Comparison of ENCODE assay signal across 15 cellular contexts in the genomic region with DNA sequence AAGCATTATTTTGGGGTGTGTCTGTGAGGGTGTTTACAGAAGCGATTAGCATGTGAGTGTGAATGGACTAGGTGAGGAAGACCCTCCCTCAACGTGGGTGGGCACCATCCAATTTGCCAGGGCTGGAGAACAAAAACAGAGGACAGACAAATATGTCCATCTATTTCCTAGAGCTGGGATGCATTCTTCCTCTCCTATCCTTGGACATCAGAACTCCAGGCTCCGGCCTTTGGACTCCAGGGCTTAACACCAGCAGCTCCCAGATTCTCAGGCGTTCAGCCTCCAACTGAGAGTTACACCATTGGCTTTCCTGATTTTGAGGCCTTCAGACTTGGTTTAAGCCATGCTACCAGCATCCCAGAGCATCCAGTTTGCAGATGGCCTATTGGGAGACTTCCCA.
A peak's percentile ranks its signal among the peaks of the same experiment; 100 is the strongest.
DNase-seq lines count a peak whose midpoint lies in the region; ATAC-seq and TF ChIP-seq lines count a peak whose summit lies in the region.
"Had no signal": no experiment of that assay in that cellular context is flagged by ENCODE, and none has a peak within 500 bp of the region (broad histone marks: within the 10 kb centered on the region; RNA-seq: fewer than 3 reads in every experiment).

No MANE protein-coding gene starts in this region.

- H3K27ac Mint-ChIP-seq in activated CD8-positive, alpha-beta T cell treated with anti-CD3 and anti-CD28 coated beads for 36 hours, result no peak overlapping the region
- H3K27ac Mint-ChIP-seq: CD4-positive, alpha-beta T cell; GM23338; HFFc6; IgD-negative memory B cell had no signal

- peak; percentile 29 for DNase-seq in DMS53 (lab: John Stamatoyannopoulos, UW)
- no peak for DNase-seq in DMS53 treated with DMSO at 0.1 percent for 48 hours (lab: John Stamatoyannopoulos, UW; ENCODE audit: unreplicated experiment)
- peak; percentile 32 for DNase-seq in NCI-H748 treated with DMSO at 0.1 percent for 48 hours (lab: John Stamatoyannopoulos, UW)
- DNase-seq in mucosa of gallbladder (ENCODE audit: low spot score), result peak; percentile 64
- DNase-seq in activated CD4-positive, CD25-positive, alpha-beta regulatory T cell (lab: John Stamatoyannopoulos, UW), result no peak
- no peak for DNase-seq in activated CD8-positive, alpha-beta T cell treated with anti-CD3 and anti-CD28 coated beads for 36 hours
- DNase-seq in SIG-M5 (lab: John Stamatoyannopoulos, UW), result no peak
- DNase-seq: AML-193; CD4-positive, alpha-beta T cell; DMS79 treated with DMSO at 0.1 percent for 48 hours; HFFc6 had no signal

- H3K27me3 Mint-ChIP-seq in activated CD8-positive, alpha-beta T cell treated with anti-CD3 and anti-CD28 coated beads for 36 hours, result no peaks in the 10 kb centered on the region
- H3K27me3 Mint-ChIP-seq: CD4-positive, alpha-beta T cell; IgD-negative memory B cell had no signal

- POLR2A ChIA-PET in activated CD8-positive, alpha-beta T cell treated with anti-CD3 and anti-CD28 coated beads for 36 hours (lab: Charles Lee), result no interaction called here

- no peaks in the 10 kb centered on the region for H3K9me3 Mint-ChIP-seq in activated CD8-positive, alpha-beta T cell treated with anti-CD3 and anti-CD28 coated beads for 36 hours
- H3K9me3 Mint-ChIP-seq: CD4-positive, alpha-beta T cell; GM23338; HFFc6 had no signal

- CTCF ChIA-PET in activated CD8-positive, alpha-beta T cell treated with anti-CD3 and anti-CD28 coated beads for 36 hours (lab: Charles Lee), result no interaction called here

- H3K4me1 Mint-ChIP-seq in activated CD8-positive, alpha-beta T cell treated with anti-CD3 and anti-CD28 coated beads for 36 hours (ENCODE audit: low read depth), result peaks cover 9% of the 10 kb centered on the region
- H3K4me1 Mint-ChIP-seq: GM23338 had no signal

- ATAC-seq in activated CD8-positive, alpha-beta T cell treated with anti-CD3 and anti-CD28 coated beads for 36 hours, result no peak
- ATAC-seq: A549, GM23338, HCT116 had no signal

- no peak for TF ChIP-seq CTCF in activated CD8-positive, alpha-beta T cell treated with anti-CD3 and anti-CD28 coated beads for 36 hours (IDR thresholded peaks at IDR 0.05)

- no peak overlapping the region for H3K4me3 Mint-ChIP-seq in activated CD8-positive, alpha-beta T cell treated with anti-CD3 and anti-CD28 coated beads for 36 hours
- H3K4me3 Mint-ChIP-seq: CD4-positive, alpha-beta T cell; GM23338; HFFc6; IgD-negative memory B cell had no signal

- intact Hi-C loops in activated CD8-positive, alpha-beta T cell treated with anti-CD3 and anti-CD28 coated beads for 36 hours (cut with micrococcal nuclease), result no loop called here

- no peaks in the 10 kb centered on the region for H3K36me3 Mint-ChIP-seq in activated CD8-positive, alpha-beta T cell treated with anti-CD3 and anti-CD28 coated beads for 36 hours (ENCODE audit: low read depth)
- H3K36me3 Mint-ChIP-seq: IgD-negative memory B cell had no signal

Comparison
In these comparisons a context has a peak if more than half of its experiments do, and no peak if none do; other contexts are left out.
1. DNase-seq: peak in DMS53 (single experiment), NCI-H748 treated with DMSO at 0.1 percent for 48 hours (single experiment) and mucosa of gallbladder (single experiment); none in DMS53 treated with DMSO at 0.1 percent for 48 hours (single experiment), activated CD4-positive, CD25-positive, alpha-beta regulatory T cell (0 of 4), activated CD8-positive, alpha-beta T cell treated with anti-CD3 and anti-CD28 coated beads for 36 hours (single experiment) and SIG-M5 (single experiment).